1 cellular context compared by ENCODE assay signal in the genomic region with DNA sequence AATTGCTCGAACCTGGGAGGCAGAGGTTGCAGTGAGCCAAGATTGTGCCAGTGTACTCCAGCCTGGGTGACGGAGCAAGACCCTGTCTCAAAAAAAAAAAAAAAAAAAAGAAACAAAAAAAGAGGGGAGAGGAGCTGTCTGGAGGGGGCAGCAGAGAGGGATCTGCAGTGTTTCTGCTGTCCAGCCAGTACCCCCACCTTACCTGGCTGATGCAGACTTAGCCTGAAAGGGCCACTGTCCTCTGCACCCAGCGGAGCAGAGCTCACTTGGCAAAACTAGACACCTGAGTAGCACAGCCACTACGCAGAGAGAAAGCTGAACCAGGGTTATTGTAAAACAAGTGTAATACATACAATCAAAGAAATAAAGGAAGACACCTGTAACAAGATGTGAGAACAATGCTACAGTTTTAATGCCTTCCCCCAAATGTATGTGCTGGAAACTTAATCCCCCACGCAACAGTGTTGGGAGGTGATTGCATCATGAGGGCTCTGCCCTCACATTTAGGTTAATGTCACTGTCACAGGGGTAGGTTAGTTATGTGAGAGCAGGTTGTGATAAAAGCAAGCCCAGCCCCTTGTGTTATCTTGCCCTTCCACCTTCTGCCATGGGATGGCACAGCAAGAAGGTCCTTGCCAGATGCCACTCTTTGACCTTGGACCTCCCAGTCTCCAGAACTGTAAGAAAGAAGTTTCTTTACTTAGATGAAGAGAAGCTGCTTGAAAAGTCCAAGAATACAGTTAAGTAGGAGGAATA.
TF ChIP-seq lines count a peak whose summit lies in the region.

No MANE protein-coding gene starts in this region.

TF ChIP-seq in SK-N-SH, 30 proteins besides CTCF, POLR2A, EP300 and RAD21 (continued from another document):
- TF ChIP-seq RXRA (IDR thresholded peaks at IDR 0.05; ENCODE audit: borderline replicate concordance, low read depth) (no peak), FOXM1 (IDR thresholded peaks at IDR 0.05; ENCODE audit: low read depth) (no peak), FOXJ3 (CRISPR knock-in tag; IDR thresholded peaks at IDR 0.05) (no peak), SIN3A (IDR thresholded peaks at IDR 0.05; ENCODE audit: borderline replicate concordance, low read depth, low read length) (no peak)
